1 cellular context compared by ENCODE assay signal in genomic region chr4:133555671-133556070, GRCh38.
TF ChIP-seq lines count a peak whose summit lies in the region.

No MANE protein-coding gene starts in this region.

TF ChIP-seq in K562, 482 proteins besides CTCF, POLR2A, EP300 and RAD21 (continued from another document):
- peak; percentile 25; the same call in 1 of the 2 replicates for TF ChIP-seq FOSL1 (tag; conservative IDR thresholded peaks at IDR 0.05)
- TF ChIP-seq HDAC1 (IDR thresholded peaks at IDR 0.05) = no peak
